8 cellular contexts compared by ENCODE assay signal in the genomic region with DNA sequence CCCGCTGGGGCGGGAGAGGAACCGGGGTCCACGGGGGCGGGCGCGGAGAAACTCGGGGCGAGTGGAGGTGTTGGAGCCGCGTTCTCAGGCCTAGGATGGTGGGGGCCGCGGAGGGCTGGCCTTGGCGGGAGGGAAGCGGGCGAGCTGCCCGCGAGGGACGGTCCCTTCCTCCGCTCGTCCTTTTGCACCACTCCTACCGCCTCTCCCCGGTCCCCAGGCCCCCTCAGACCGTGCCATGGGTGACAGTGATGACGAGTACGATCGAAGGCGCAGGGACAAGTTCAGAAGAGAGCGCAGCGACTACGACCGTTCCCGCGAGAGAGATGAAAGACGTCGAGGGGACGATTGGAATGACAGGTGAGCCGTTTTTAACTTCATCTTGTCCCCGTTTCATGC. TPM values are rescaled to one million over a fixed set of nuclear protein-coding genes. Genes with fewer than 3 reads are reported as not detected.
DNase-seq lines count a peak whose midpoint lies in the region; ATAC-seq, FAIRE-seq and TF ChIP-seq lines count a peak whose summit lies in the region.

No MANE protein-coding gene starts in this region.

- H3K36me3 Mint-ChIP-seq in astrocyte (ENCODE audit: low read depth, unreplicated experiment), result peaks cover 27% of the 10 kb centered on the region
- H3K36me3 Mint-ChIP-seq in stimulated activated effector memory CD8-positive, alpha-beta T cell treated with anti-CD3 and anti-CD28 coated beads, Interleukin-12 subunit alpha, Interleukin-12 subunit beta, amount 100 ng/mL, for 72 hours, result peaks cover 83% of the 10 kb centered on the region

- H3K27ac Mint-ChIP-seq in astrocyte (ENCODE audit: unreplicated experiment), result peak overlapping the region; percentile 95
- peak overlapping the region; percentile 99 for H3K27ac Mint-ChIP-seq in stimulated activated effector memory CD8-positive, alpha-beta T cell treated with anti-CD3 and anti-CD28 coated beads, Interleukin-12 subunit alpha, Interleukin-12 subunit beta, amount 100 ng/mL, for 72 hours

- peak overlapping the region; percentile 95 for H3K4me3 Mint-ChIP-seq in astrocyte (ENCODE audit: unreplicated experiment)
- peak overlapping the region; percentile 98 for H3K4me3 Mint-ChIP-seq in stimulated activated effector memory CD8-positive, alpha-beta T cell treated with anti-CD3 and anti-CD28 coated beads, Interleukin-12 subunit alpha, Interleukin-12 subunit beta, amount 100 ng/mL, for 72 hours

- peak overlapping the region; percentile 92 for H3K4me2 ChIP-seq in Loucy (ENCODE audit: low read depth, low read length, poor library complexity, severe bottlenecking)
- peak overlapping the region; percentile 96 for H3K4me2 ChIP-seq in astrocyte (ENCODE audit: low read length)

- no peak for FAIRE-seq in astrocyte (lab: Jason Lieb, UNC)

- CTCF ChIA-PET in GM10248 (lab: Yijun Ruan, JAX), result interaction anchor here (0.8 to 4.0 kb wide), 5 partner anchors 12 to 262 kb away, joined by 3 to 15 read pairs (median 5); a partner anchor contains a TSS

- POLR2A ChIA-PET in GM10248 (lab: Yijun Ruan, JAX), result interaction anchor here (0.6 to 5.1 kb wide), 8 partner anchors 9 to 1101 kb away, joined by 3 to 46 read pairs (median 4); a partner anchor contains a TSS

- no peaks in the 10 kb centered on the region for H3F3A ChIP-seq in Loucy (ENCODE audit: low read depth)

- H4K20me1 ChIP-seq in Loucy (ENCODE audit: insufficient read depth, low read length, poor library complexity, severe bottlenecking), result peaks cover 48% of the 10 kb centered on the region
- peaks cover 53% of the 10 kb centered on the region for H4K20me1 ChIP-seq in astrocyte (ENCODE audit: insufficient read depth, low read length)

- H3K4me1 ChIP-seq in Loucy (ENCODE audit: insufficient read depth, low read length, poor library complexity, severe bottlenecking) (peaks cover 38% of the 10 kb centered on the region), astrocyte (ENCODE audit: insufficient read depth, low read length) (peaks cover 19% of the 10 kb centered on the region), iPS-18a (ENCODE audit: control insufficient read depth, low read depth, low read length) (peaks cover 8% of the 10 kb centered on the region)

- peak overlapping the region; percentile 45; the same call in 1 of the 2 replicates for H2AFZ ChIP-seq in Loucy (ENCODE audit: low read length)
- H2AFZ ChIP-seq in astrocyte (ENCODE audit: low read depth, low read length), result peak overlapping the region; percentile 53

- no peaks in the 10 kb centered on the region for H3K27me3 Mint-ChIP-seq in astrocyte (ENCODE audit: low read depth, unreplicated experiment)

- H3K9me3 ChIP-seq in Loucy (ENCODE audit: insufficient read depth, low read depth, low read length) (no peaks in the 10 kb centered on the region), astrocyte (ENCODE audit: insufficient read depth, low read depth, low read length) (no peaks in the 10 kb centered on the region), iPS-18a (ENCODE audit: control insufficient read depth, low read depth, low read length) (no peaks in the 10 kb centered on the region)

- H3K4me3 ChIP-seq in Loucy (ENCODE audit: low read length, poor library complexity, severe bottlenecking), result peak overlapping the region; percentile 100
- peak overlapping the region; percentile 94 for H3K4me3 ChIP-seq in astrocyte (ENCODE audit: insufficient read depth, low read depth, low read length)
- H3K4me3 ChIP-seq in iPS-18a (ENCODE audit: low read length), result peak overlapping the region; percentile 98

- H3K27me3 ChIP-seq in Loucy (ENCODE audit: insufficient read depth, low read length, poor library complexity, severe bottlenecking) (peaks cover 6% of the 10 kb centered on the region), astrocyte (ENCODE audit: insufficient read depth, low read length) (no peaks in the 10 kb centered on the region), iPS-18a (ENCODE audit: control insufficient read depth, insufficient read depth, low read length) (no peaks in the 10 kb centered on the region)

- H3K4me1 Mint-ChIP-seq in astrocyte (ENCODE audit: low read depth, unreplicated experiment), result peaks cover 9% of the 10 kb centered on the region
- peaks cover 50% of the 10 kb centered on the region for H3K4me1 Mint-ChIP-seq in stimulated activated effector memory CD8-positive, alpha-beta T cell treated with anti-CD3 and anti-CD28 coated beads, Interleukin-12 subunit alpha, Interleukin-12 subunit beta, amount 100 ng/mL, for 72 hours

- ATAC-seq in GM21723 (IDR thresholded peaks at IDR 0.05; ENCODE audit: unreplicated experiment), result peak; percentile 44
- peak; percentile 71 for ATAC-seq in stimulated activated effector memory CD8-positive, alpha-beta T cell treated with anti-CD3 and anti-CD28 coated beads, Interleukin-12 subunit alpha, Interleukin-12 subunit beta, amount 100 ng/mL, for 72 hours

- H3K27ac ChIP-seq in astrocyte (ENCODE audit: low read depth, low read length) (peak overlapping the region; percentile 94), iPS-18a (ENCODE audit: low read length) (peak overlapping the region; percentile 70)

- H3K9me3 Mint-ChIP-seq in astrocyte (ENCODE audit: unreplicated experiment), result peaks cover 1% of the 10 kb centered on the region
- no peaks in the 10 kb centered on the region for H3K9me3 Mint-ChIP-seq in stimulated activated effector memory CD8-positive, alpha-beta T cell treated with anti-CD3 and anti-CD28 coated beads, Interleukin-12 subunit alpha, Interleukin-12 subunit beta, amount 100 ng/mL, for 72 hours

- H3K36me3 ChIP-seq in Loucy (ENCODE audit: insufficient read depth, low read length) (peaks cover 19% of the 10 kb centered on the region; the same call in 1 of the 2 replicates), astrocyte (ENCODE audit: insufficient read depth, low read length) (peaks cover 45% of the 10 kb centered on the region), iPS-18a (ENCODE audit: control insufficient read depth, low read depth, low read length) (peaks cover 67% of the 10 kb centered on the region)

- H3K79me2 ChIP-seq in Loucy (ENCODE audit: insufficient read depth, low read length) (peaks cover 61% of the 10 kb centered on the region), astrocyte (ENCODE audit: insufficient read depth, low read length) (peaks cover 81% of the 10 kb centered on the region)

- H3K9ac ChIP-seq in Loucy (ENCODE audit: low read depth, low read length, poor library complexity, severe bottlenecking) (peak overlapping the region; percentile 96), astrocyte (ENCODE audit: low read length) (peak overlapping the region; percentile 98), iPS-18a (ENCODE audit: low read length) (peak overlapping the region; percentile 91)

- no peaks in the 10 kb centered on the region for H3K9me2 ChIP-seq in Loucy (replicated peaks; ENCODE audit: low read depth, low read length)

- peak; percentile 59 for DNase-seq in GM10248 (ENCODE audit: extremely low spot score)
- DNase-seq in astrocyte (ENCODE audit: low read depth), result no peak
- no peak for DNase-seq in stimulated activated effector memory CD8-positive, alpha-beta T cell treated with anti-CD3 and anti-CD28 coated beads, Interleukin-12 subunit alpha, Interleukin-12 subunit beta, amount 100 ng/mL, for 72 hours (ENCODE audit: low spot score in 2 of 2)
- DNase-seq in ecto neural progenitor cell (ENCODE audit: low spot score), result no peak
- no peak for DNase-seq in SW 1271 (lab: John Stamatoyannopoulos, UW)

- TF ChIP-seq CTCF in GM10248 (IDR thresholded peaks at IDR 0.05; ENCODE audit: control extremely low read depth, extremely low read depth, low read depth, missing control alignments) (no peak), Loucy (conservative IDR thresholded peaks at IDR 0.05; ENCODE audit: low read length) (no peak), astrocyte (IDR thresholded peaks at IDR 0.05; ENCODE audit: insufficient read depth, low read depth, low read length) (no peak)

RNA-seq across cellular contexts. Expression of a gene that starts 0.5 kb away (rescaled TPM):
- 112 and 118 TPM in 2 replicates for total RNA-seq in astrocyte

RNA-seq across cellular contexts. Expression of a gene that starts 8.2 kb away (rescaled TPM):
- total RNA-seq in astrocyte, result 86.9 and 99.9 TPM in 2 replicates

RNA-seq across cellular contexts. Expression of a gene that starts 14.2 kb away (rescaled TPM):
- total RNA-seq in astrocyte, result 2.7 and 3.3 TPM in 2 replicates

RNA-seq across cellular contexts. Expression of a gene that starts 20.3 kb away (rescaled TPM):
- total RNA-seq in astrocyte, result 12.1 and 18.9 TPM in 2 replicates

RNA-seq across cellular contexts. Expression of a gene that starts 22.8 kb away (rescaled TPM):
- total RNA-seq in astrocyte, result 26.7 and 30.5 TPM in 2 replicates
